Comparison of ENCODE assay signal across 11 cellular contexts in the genomic region with DNA sequence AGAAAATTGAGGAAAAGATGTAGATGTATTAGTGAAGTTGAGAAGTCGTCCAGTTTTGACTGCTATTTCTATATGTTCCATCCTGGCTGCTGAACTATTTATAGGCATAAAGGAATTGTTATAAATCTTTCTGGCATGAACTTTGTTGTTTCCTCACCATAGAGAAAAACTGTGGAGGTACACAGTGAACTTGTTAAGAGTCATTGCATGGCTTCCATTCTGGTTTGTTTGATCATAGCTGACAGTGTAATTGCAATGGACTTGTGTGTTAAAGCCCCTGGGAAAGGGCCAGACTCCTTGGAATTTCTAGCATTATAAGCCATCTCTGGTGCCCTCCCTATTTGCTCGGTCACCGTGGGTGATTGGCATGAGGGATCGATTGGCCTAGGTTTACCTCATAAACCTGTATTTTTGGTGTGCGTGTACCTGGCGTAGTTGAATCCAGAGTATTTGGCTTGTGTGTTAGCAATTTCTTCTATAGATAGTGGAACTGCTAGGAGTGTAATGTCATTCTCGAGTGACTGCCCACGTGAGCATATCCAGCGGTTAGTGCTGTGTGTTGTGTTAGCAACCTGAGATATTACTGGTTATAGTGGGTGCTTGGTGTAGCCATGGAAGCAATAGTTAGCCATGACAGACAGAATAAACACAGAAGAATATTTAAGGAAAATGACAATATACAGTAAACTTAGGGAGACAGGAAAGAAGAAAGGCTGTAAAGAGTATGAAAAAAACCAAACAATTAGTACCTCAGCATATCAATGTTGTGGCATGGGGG.
"Had no signal": no experiment of that assay in that cellular context is flagged by ENCODE, and none has a peak within 500 bp of the region (broad histone marks: within the 10 kb centered on the region; RNA-seq: fewer than 3 reads in every experiment).

No MANE protein-coding gene starts in this region.

- H3K4me1 ChIP-seq: foreskin keratinocyte, uterus had no signal

- H3K9me3 ChIP-seq: stomach, uterus had no signal

- H3K36me3 ChIP-seq: stomach, uterus had no signal

- DNase-seq: activated CD4-positive, alpha-beta T cell treated with anti-CD3 and anti-CD28 coated beads for 36 hours; activated CD8-positive, alpha-beta memory T cell treated with anti-CD3 and anti-CD28 coated beads, Interleukin-2, amount 50 U/mL, for 48 hours; activated CD8-positive, alpha-beta T cell treated with anti-CD3 and anti-CD28 coated beads for 36 hours; aorta; foreskin keratinocyte; kidney; naive thymus-derived CD8-positive, alpha-beta T cell; stimulated activated CD4-positive, alpha-beta T cell treated with anti-CD3 and anti-CD28 coated beads, Interleukin-4, amount 100 ng/mL, for 24 hours; stomach; T-helper 9 cell; uterus had no signal

- ATAC-seq: activated CD4-positive, alpha-beta T cell treated with anti-CD3 and anti-CD28 coated beads for 36 hours; activated CD8-positive, alpha-beta T cell treated with anti-CD3 and anti-CD28 coated beads for 36 hours; foreskin keratinocyte; naive thymus-derived CD8-positive, alpha-beta T cell had no signal

- H3K27me3 ChIP-seq: foreskin keratinocyte, stomach, uterus had no signal

- H3K4me3 ChIP-seq: stomach, uterus had no signal

- H3K27ac ChIP-seq: foreskin keratinocyte, uterus had no signal
